ENCODE assay signal across 8 cellular contexts in genomic region chr17:42674755-42675347, GRCh38. TPM values are rescaled to one million over a fixed set of nuclear protein-coding genes. Genes with fewer than 3 reads are reported as not detected.
DNase-seq lines count a peak whose midpoint lies in the region; TF ChIP-seq lines count a peak whose summit lies in the region.

No MANE protein-coding gene starts in this region.

- H3K27ac ChIP-seq in esophagus muscularis mucosa (replicated peaks in 1 of 4) (peak overlapping the region; percentile 96 to 99 (median 98)), rectal smooth muscle tissue (ENCODE audit: low read depth, low read length) (peak overlapping the region; percentile 77)

- peak; percentile 80 for DNase-seq in NCI-H510A treated with DMSO at 0.1 percent for 48 hours (lab: John Stamatoyannopoulos, UW)
- no peak for DNase-seq in esophagus muscularis mucosa (ENCODE audit: extremely low spot score)
- no peak for DNase-seq in MV-4-11 (lab: John Stamatoyannopoulos, UW)
- DNase-seq in KG1 (lab: John Stamatoyannopoulos, UW), result no peak
- DNase-seq in SIG-M5 (lab: John Stamatoyannopoulos, UW), result no peak
- no peak for DNase-seq in GF-D8 (lab: John Stamatoyannopoulos, UW)

- TF ChIP-seq POLR2A in esophagus muscularis mucosa (IDR thresholded peaks at IDR 0.05; ENCODE audit: low read depth), result no peak

- H3K27me3 ChIP-seq in esophagus muscularis mucosa (no peaks in the 10 kb centered on the region), rectal smooth muscle tissue (ENCODE audit: control insufficient read depth, insufficient read depth, low read length) (no peaks in the 10 kb centered on the region)

- no peak for TF ChIP-seq EP300 in esophagus muscularis mucosa (IDR thresholded peaks at IDR 0.05)

- TF ChIP-seq CTCF in GM12875 (IDR thresholded peaks at IDR 0.05; ENCODE audit: borderline replicate concordance, insufficient read depth, low read depth, low read length) (no peak), esophagus muscularis mucosa (IDR thresholded peaks at IDR 0.05) (no peak)

- intact Hi-C loops in esophagus muscularis mucosa (cut with DNase I), result no loop called here

- no peaks in the 10 kb centered on the region for H3K9me3 ChIP-seq in esophagus muscularis mucosa

- H3K4me3 ChIP-seq in GM12875 (ENCODE audit: low read depth, low read length), result peak overlapping the region; percentile 73
- peak overlapping the region; percentile 77 to 93 (median 90) for H3K4me3 ChIP-seq in esophagus muscularis mucosa
- H3K4me3 ChIP-seq in rectal smooth muscle tissue (ENCODE audit: low read length), result peak overlapping the region; percentile 98

- 31% methylated on average over 6 of the region's 9 CpGs for WGBS in esophagus muscularis mucosa

- H3K4me1 ChIP-seq in esophagus muscularis mucosa (peaks cover 44 to 89% (median 75%) of the 10 kb centered on the region in 4 donors), rectal smooth muscle tissue (ENCODE audit: control insufficient read depth, insufficient read depth, low read length) (peaks cover 18% of the 10 kb centered on the region)

- no peak overlapping the region for H3K9ac ChIP-seq in rectal smooth muscle tissue (ENCODE audit: low read length)

- H3K36me3 ChIP-seq in esophagus muscularis mucosa (peaks cover 21 to 39% (median 37%) of the 10 kb centered on the region in 4 donors), rectal smooth muscle tissue (ENCODE audit: control insufficient read depth, insufficient read depth, low read length) (peaks cover 16% of the 10 kb centered on the region)

RNA-seq across cellular contexts. Expression of gene PLEKHH3, which starts 1.9 kb away (rescaled TPM):
- total RNA-seq in esophagus muscularis mucosa, result 10 to 100 TPM; 20.3 to 41.2 (median 27.3) TPM

RNA-seq across cellular contexts. Expression of gene CCR10, which starts 6.8 kb away (rescaled TPM):
- total RNA-seq in esophagus muscularis mucosa, result 1 to 10 TPM; 2.9 to 8.4 (median 3.7) TPM

RNA-seq across cellular contexts. Expression of gene CNTNAP1, which starts 7.5 kb away (rescaled TPM):
- total RNA-seq in esophagus muscularis mucosa, result 10 to 100 TPM in 1 of 4 donors, 1 to 10 TPM in 3; 4.7 to 13.2 (median 6.2) TPM

RNA-seq across cellular contexts. Expression of gene TUBG2, which starts 15.8 kb away (rescaled TPM):
- 10 to 100 TPM; 25.3 to 40.2 (median 38.1) TPM for total RNA-seq in esophagus muscularis mucosa
